Comparison of ENCODE assay signal across 3 cellular contexts in the genomic region with DNA sequence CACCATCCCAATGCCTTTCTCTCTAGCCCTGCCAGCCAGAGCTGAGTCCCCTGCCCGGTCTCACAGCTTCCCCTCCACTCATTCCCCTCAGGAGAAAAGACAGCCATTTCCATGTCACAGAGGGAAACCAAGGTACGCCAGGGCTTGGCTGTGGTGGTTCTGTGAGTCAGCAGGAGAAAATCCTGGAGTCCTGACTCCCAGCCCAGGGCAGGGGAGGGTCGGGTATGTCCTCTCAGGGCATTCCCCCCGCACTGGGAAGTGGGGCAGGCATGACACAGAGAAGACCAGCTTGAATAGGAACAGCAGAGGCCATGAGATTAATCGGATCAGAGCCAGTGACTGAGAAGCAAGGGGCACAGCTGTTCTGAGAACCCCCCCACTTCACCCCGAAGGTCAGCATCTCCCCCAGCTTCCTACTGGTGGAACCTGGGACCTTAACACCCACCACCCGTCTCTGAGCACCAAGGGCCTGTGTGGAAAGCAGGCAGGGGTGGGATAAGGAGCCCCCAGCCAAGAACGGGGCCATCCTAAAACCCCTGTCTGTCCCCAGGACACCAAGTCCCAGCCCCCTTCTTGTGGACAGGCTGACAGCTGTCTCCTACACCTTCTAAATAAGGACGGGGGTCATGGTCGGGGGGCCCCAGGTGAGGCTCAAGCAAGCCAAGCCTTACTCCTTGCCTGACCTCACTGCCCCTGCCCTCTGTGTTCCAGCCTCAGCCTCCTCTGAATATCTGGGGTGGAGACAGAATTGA.
TF ChIP-seq lines count a peak whose summit lies in the region.

No MANE protein-coding gene starts in this region.

TF ChIP-seq in SK-N-SH, 30 proteins besides CTCF, POLR2A, EP300 and RAD21 (continues in another document):
- TF ChIP-seq SMC3 (IDR thresholded peaks at IDR 0.05; ENCODE audit: low read depth, low read length) (no peak), CHD2 (IDR thresholded peaks at IDR 0.05; ENCODE audit: low read length, partially characterized antibody) (no peak), NRF1 (IDR thresholded peaks at IDR 0.05; ENCODE audit: low read depth, low read length) (no peak), EZH2phosphoT487 (IDR thresholded peaks at IDR 0.05; ENCODE audit: borderline replicate concordance, low read depth) (no peak), JUND (IDR thresholded peaks at IDR 0.05) (no peak), TAF1 (IDR thresholded peaks at IDR 0.05; ENCODE audit: borderline replicate concordance, low read depth, low read length) (no peak)
- TF ChIP-seq, protein P1, sequence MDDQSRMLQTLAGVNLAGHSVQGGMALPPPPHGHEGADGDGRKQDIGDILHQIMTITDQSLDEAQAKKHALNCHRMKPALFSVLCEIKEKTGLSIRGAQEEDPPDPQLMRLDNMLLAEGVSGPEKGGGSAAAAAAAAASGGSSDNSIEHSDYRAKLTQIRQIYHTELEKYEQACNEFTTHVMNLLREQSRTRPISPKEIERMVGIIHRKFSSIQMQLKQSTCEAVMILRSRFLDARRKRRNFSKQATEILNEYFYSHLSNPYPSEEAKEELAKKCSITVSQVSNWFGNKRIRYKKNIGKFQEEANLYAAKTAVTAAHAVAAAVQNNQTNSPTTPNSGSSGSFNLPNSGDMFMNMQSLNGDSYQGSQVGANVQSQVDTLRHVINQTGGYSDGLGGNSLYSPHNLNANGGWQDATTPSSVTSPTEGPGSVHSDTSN (IDR thresholded peaks at IDR 0.05) = no peak
- TF ChIP-seq, protein P2, sequence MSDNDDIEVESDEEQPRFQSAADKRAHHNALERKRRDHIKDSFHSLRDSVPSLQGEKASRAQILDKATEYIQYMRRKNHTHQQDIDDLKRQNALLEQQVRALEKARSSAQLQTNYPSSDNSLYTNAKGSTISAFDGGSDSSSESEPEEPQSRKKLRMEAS (IDR thresholded peaks at IDR 0.05; ENCODE audit: low read depth) = no peak
- TF ChIP-seq, protein P3, sequence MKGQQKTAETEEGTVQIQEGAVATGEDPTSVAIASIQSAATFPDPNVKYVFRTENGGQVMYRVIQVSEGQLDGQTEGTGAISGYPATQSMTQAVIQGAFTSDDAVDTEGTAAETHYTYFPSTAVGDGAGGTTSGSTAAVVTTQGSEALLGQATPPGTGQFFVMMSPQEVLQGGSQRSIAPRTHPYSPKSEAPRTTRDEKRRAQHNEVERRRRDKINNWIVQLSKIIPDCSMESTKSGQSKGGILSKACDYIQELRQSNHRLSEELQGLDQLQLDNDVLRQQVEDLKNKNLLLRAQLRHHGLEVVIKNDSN (IDR thresholded peaks at IDR 0.05; ENCODE audit: borderline replicate concordance, low read depth) = no peak
- TF ChIP-seq, protein P4, sequence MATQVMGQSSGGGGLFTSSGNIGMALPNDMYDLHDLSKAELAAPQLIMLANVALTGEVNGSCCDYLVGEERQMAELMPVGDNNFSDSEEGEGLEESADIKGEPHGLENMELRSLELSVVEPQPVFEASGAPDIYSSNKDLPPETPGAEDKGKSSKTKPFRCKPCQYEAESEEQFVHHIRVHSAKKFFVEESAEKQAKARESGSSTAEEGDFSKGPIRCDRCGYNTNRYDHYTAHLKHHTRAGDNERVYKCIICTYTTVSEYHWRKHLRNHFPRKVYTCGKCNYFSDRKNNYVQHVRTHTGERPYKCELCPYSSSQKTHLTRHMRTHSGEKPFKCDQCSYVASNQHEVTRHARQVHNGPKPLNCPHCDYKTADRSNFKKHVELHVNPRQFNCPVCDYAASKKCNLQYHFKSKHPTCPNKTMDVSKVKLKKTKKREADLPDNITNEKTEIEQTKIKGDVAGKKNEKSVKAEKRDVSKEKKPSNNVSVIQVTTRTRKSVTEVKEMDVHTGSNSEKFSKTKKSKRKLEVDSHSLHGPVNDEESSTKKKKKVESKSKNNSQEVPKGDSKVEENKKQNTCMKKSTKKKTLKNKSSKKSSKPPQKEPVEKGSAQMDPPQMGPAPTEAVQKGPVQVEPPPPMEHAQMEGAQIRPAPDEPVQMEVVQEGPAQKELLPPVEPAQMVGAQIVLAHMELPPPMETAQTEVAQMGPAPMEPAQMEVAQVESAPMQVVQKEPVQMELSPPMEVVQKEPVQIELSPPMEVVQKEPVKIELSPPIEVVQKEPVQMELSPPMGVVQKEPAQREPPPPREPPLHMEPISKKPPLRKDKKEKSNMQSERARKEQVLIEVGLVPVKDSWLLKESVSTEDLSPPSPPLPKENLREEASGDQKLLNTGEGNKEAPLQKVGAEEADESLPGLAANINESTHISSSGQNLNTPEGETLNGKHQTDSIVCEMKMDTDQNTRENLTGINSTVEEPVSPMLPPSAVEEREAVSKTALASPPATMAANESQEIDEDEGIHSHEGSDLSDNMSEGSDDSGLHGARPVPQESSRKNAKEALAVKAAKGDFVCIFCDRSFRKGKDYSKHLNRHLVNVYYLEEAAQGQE (IDR thresholded peaks at IDR 0.05; ENCODE audit: low read depth, low read length) = no peak

TF ChIP-seq in SK-N-SH treated with all-trans-retinoic acid at 6 μM for 48 hours, 23 proteins besides CTCF, POLR2A, EP300 and RAD21:
- TF ChIP-seq ZNF8 (CRISPR knock-in tag; IDR thresholded peaks at IDR 0.05) = no peak
- TF ChIP-seq ZNF565 (CRISPR knock-in tag; conservative IDR thresholded peaks at IDR 0.05; ENCODE audit: low read depth) = no peak

TF ChIP-seq in GM12878, 131 proteins besides CTCF, POLR2A, EP300 and RAD21:
- 0 out of 2 replicates have a peak, but pooled peaks have one; percentile 67 for TF ChIP-seq EZH2 (IDR thresholded peaks at IDR 0.05; ENCODE audit: borderline replicate concordance, control insufficient read depth, low read depth, low read length)
- TF ChIP-seq IKZF1 (conservative IDR thresholded peaks at IDR 0.05) = no peak
- no peak for TF ChIP-seq BACH1 (IDR thresholded peaks at IDR 0.05; ENCODE audit: borderline replicate concordance)
- no peak for TF ChIP-seq NR2C2 (IDR thresholded peaks at IDR 0.05; ENCODE audit: borderline replicate concordance, control insufficient read depth, insufficient read length, low read depth)
